In genomic region chr2:77296791-77297190, GRCh38 we compare ENCODE assay signal across 25 cellular contexts.
"Had no signal": no experiment of that assay in that cellular context is flagged by ENCODE, and none has a peak within 500 bp of the region (broad histone marks: within the 10 kb centered on the region; RNA-seq: fewer than 3 reads in every experiment).

No MANE protein-coding gene starts in this region.

- H3K4me1 Mint-ChIP-seq: naive B cell; natural killer cell; nephron progenitor cell; stimulated activated effector memory CD8-positive, alpha-beta T cell treated with anti-CD3 and anti-CD28 coated beads, Interleukin-12 subunit alpha, Interleukin-12 subunit beta, amount 100 ng/mL, for 72 hours had no signal

- H3K27me3 Mint-ChIP-seq: naive B cell; stimulated activated naive CD8-positive, alpha-beta T cell treated with anti-CD3 and anti-CD28 coated beads, Interleukin-15, Interleukin-2, amounts not matched to agents 100 ng/mL and 50 ng/mL, for 24 hours had no signal

- H3K4me3 ChIP-seq: heart right ventricle, hepatocyte, left ventricle myocardium inferior, lung, ovary, prostate gland, sigmoid colon, spleen, suprapubic skin, thoracic aorta, tibial artery, uterus had no signal

- DNase-seq: heart right ventricle; left ventricle myocardium inferior; mesendoderm; naive B cell; natural killer cell; nephron progenitor cell; ovary; retina; right cardiac atrium; sigmoid colon; small intestine; spleen; stimulated activated CD4-positive, alpha-beta T cell treated with anti-CD3 and anti-CD28 coated beads, Interleukin-4, amount 100 ng/mL, for 24 hours; stimulated activated naive CD4-positive, alpha-beta T cell; tibial artery; trophoblast cell; uterus had no signal

- H3K27me3 ChIP-seq: heart right ventricle, hepatocyte, ovary, sigmoid colon, spleen, suprapubic skin, tibial artery, uterus had no signal

- H3K79me2 ChIP-seq: hepatocyte had no signal

- H2AFZ ChIP-seq: hepatocyte had no signal

- H3K4me3 Mint-ChIP-seq: mesothelial cell of epicardium; naive B cell; natural killer cell; nephron progenitor cell; stimulated activated effector memory CD8-positive, alpha-beta T cell treated with anti-CD3 and anti-CD28 coated beads, Interleukin-12 subunit alpha, Interleukin-12 subunit beta, amount 100 ng/mL, for 72 hours; stimulated activated naive CD8-positive, alpha-beta T cell treated with anti-CD3 and anti-CD28 coated beads, Interleukin-15, Interleukin-2, amounts not matched to agents 100 ng/mL and 50 ng/mL, for 24 hours had no signal

- H3K4me1 ChIP-seq: heart right ventricle, left ventricle myocardium inferior, prostate gland, sigmoid colon, spleen, suprapubic skin, tibial artery, uterus had no signal

- H3K4me2 ChIP-seq: hepatocyte had no signal

- H3K27ac Mint-ChIP-seq: mesothelial cell of epicardium; naive B cell; natural killer cell; nephron progenitor cell; stimulated activated effector memory CD8-positive, alpha-beta T cell treated with anti-CD3 and anti-CD28 coated beads, Interleukin-12 subunit alpha, Interleukin-12 subunit beta, amount 100 ng/mL, for 72 hours; stimulated activated naive CD8-positive, alpha-beta T cell treated with anti-CD3 and anti-CD28 coated beads, Interleukin-15, Interleukin-2, amounts not matched to agents 100 ng/mL and 50 ng/mL, for 24 hours had no signal

- ATAC-seq: heart right ventricle; natural killer cell; right cardiac atrium; stimulated activated effector memory CD8-positive, alpha-beta T cell treated with anti-CD3 and anti-CD28 coated beads, Interleukin-12 subunit alpha, Interleukin-12 subunit beta, amount 100 ng/mL, for 72 hours had no signal

- H3K36me3 ChIP-seq: heart right ventricle, left ventricle myocardium inferior, ovary, prostate gland, sigmoid colon, spleen, suprapubic skin, thoracic aorta, tibial artery, uterus had no signal

- H3K9me3 ChIP-seq: left ventricle myocardium inferior, ovary, prostate gland, suprapubic skin, thoracic aorta, tibial artery, uterus had no signal

- H3K36me3 Mint-ChIP-seq: mesothelial cell of epicardium; naive B cell; natural killer cell; stimulated activated effector memory CD8-positive, alpha-beta T cell treated with anti-CD3 and anti-CD28 coated beads, Interleukin-12 subunit alpha, Interleukin-12 subunit beta, amount 100 ng/mL, for 72 hours had no signal

- H3K9me3 Mint-ChIP-seq: naive B cell, nephron progenitor cell had no signal

- H3K27ac ChIP-seq: heart right ventricle, hepatocyte, left ventricle myocardium inferior, ovary, prostate gland, sigmoid colon, spleen, suprapubic skin, thoracic aorta, tibial artery, uterus had no signal
